Comparison of ENCODE assay signal across 25 cellular contexts in the genomic region with DNA sequence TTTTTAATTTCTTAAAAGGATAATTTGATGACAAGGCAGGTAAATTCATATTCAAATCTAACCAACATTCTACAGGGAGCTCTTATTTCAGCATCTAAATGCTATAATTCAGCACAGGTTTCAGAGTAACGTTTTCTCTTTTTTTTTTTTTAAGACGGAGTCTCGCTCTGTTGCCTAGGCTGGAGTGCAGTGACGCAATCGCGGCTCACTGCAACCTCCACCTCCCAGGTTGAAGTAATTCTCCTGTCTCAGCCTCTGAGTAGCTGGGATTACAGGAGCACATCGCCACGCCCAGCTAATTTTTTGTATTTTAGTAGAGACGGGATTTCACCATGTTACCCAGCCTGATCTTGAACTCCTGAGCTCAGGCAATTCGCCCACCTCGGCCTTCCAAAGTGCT.
A peak's percentile ranks its signal among the peaks of the same experiment; 100 is the strongest.
DNase-seq lines count a peak whose midpoint lies in the region; ATAC-seq, FAIRE-seq and TF ChIP-seq lines count a peak whose summit lies in the region.
"Had no signal": no experiment of that assay in that cellular context is flagged by ENCODE, and none has a peak within 500 bp of the region (broad histone marks: within the 10 kb centered on the region; RNA-seq: fewer than 3 reads in every experiment).

No MANE protein-coding gene starts in this region.

- H3K14ac ChIP-seq in H1 (ENCODE audit: insufficient read length), result no peak overlapping the region

- no peak for TF ChIP-seq CTCF in A549 (IDR thresholded peaks at IDR 0.05)
- TF ChIP-seq CTCF in H1 (IDR thresholded peaks at IDR 0.05; ENCODE audit: control extremely low read depth in 1 of 3, insufficient read depth in 1 of 3, low read depth in 1 of 3, low read length in 3 of 3), result no peak

- H3K4ac ChIP-seq in H1 (replicated peaks; ENCODE audit: insufficient read length, low read depth, low read length), result no peak overlapping the region

- 93% methylated on average over 11 of the region's 11 CpGs for WGBS in A549 (ENCODE audit: missing lambda C conversion rate)
- WGBS in H1 (ENCODE audit: extremely low coverage in 1 of 2, insufficient coverage in 1 of 2, insufficient read length in 1 of 2, insufficient replicate concordance in 2 of 2, low coverage in 1 of 2, low lambda C conversion rate in 2 of 2, missing lambda C conversion rate in 1 of 2), 2 experiments, result 94% methylated on average over 11 of the region's 11 CpGs; no CpG with 5 or more reads in 1 of the 2 experiments

- TF ChIP-seq EP300 in A549 (IDR thresholded peaks at IDR 0.05) (no peak), Ishikawa (IDR thresholded peaks at IDR 0.05; ENCODE audit: borderline replicate concordance) (no peak), H1 (IDR thresholded peaks at IDR 0.05; ENCODE audit: borderline replicate concordance in 1 of 2, low read depth in 2 of 2, low read length in 2 of 2) (no peak)

- no peak overlapping the region for H3K56ac ChIP-seq in H1 (replicated peaks; ENCODE audit: insufficient read length, low read depth, low read length)

- no peak overlapping the region for H2BK15ac ChIP-seq in H1 (ENCODE audit: low read length)

- POLR2A ChIA-PET in A549 (lab: Yijun Ruan, JAX), result no interaction called here
- POLR2A ChIA-PET in H1 (lab: Charles Lee; ENCODE audit: partially characterized antibody), result no interaction called here

- CTCF ChIA-PET in A549 (lab: Yijun Ruan, JAX) (interaction anchor here (0.7 kb wide), 1 partner anchor 85 kb away, joined by 4 read pairs; no protein-coding TSS in a partner anchor), H1 (lab: Charles Lee; ENCODE audit: partially characterized antibody) (interaction anchor here (0.6 kb wide), 2 partner anchors 41 to 1926 kb away, joined by 3 read pairs; no protein-coding TSS in a partner anchor)

- ATAC-seq in A549, result no peak
- ATAC-seq: GM12878 had no signal

- H4K8ac ChIP-seq in H1 (ENCODE audit: extremely low read depth, insufficient read depth, low read length), result no peak overlapping the region

- H3K36me3 ChIP-seq in H1 (ENCODE audit: control insufficient read depth in 2 of 4, insufficient read depth in 4 of 4, low read length in 3 of 4), result no peaks in the 10 kb centered on the region; a peak in 1 of 8 replicates
- H3K36me3 ChIP-seq: BE2C had no signal

- FAIRE-seq in A549 (lab: Jason Lieb, UNC) (no peak), H1 (lab: Jason Lieb, UNC) (no peak)
- FAIRE-seq: GM12878, GM12892, GM18507 had no signal

- no peak overlapping the region for H2BK120ac ChIP-seq in H1 (replicated peaks; ENCODE audit: low read depth, low read length)

- H4K20me1 ChIP-seq in H1 (replicated peaks in 1 of 2; ENCODE audit: control insufficient read depth in 1 of 2, insufficient read depth in 2 of 2, low read length in 2 of 2), result peaks cover 2 to 3% of the 10 kb centered on the region in 2 experiments

- H4K5ac ChIP-seq in H1 (ENCODE audit: insufficient read length, low read depth, low read length), result no peak overlapping the region

- H3K27ac ChIP-seq in A549, result no peak overlapping the region
- H3K27ac ChIP-seq in H1 (ENCODE audit: low read depth, low read length), result no peak overlapping the region
- H3K27ac ChIP-seq: 22Rv1, BLaER1 had no signal

- H2AFZ ChIP-seq in H1 (ENCODE audit: low read length), result no peak overlapping the region

- H3K18ac ChIP-seq in H1 (ENCODE audit: extremely low read depth, low read length), result no peak overlapping the region

- no peak overlapping the region for H4K91ac ChIP-seq in H1 (replicated peaks; ENCODE audit: insufficient read length, low read length)

- no peaks in the 10 kb centered on the region for H3K23me2 ChIP-seq in H1 (ENCODE audit: low read depth, low read length)

- no peak overlapping the region for H3K9ac ChIP-seq in H1 (replicated peaks in 1 of 4; ENCODE audit: extremely low read depth in 1 of 4, low read depth in 3 of 4, low read length in 3 of 4)
- H3K9ac ChIP-seq: BLaER1 had no signal

- no peaks in the 10 kb centered on the region; the same call in 1 of the 2 replicates for H3K79me1 ChIP-seq in H1 (ENCODE audit: low read depth, low read length)

- no peak overlapping the region for H2AK5ac ChIP-seq in H1 (ENCODE audit: low read depth, low read length)

- H3K4me1 ChIP-seq in A549, result peaks cover 6% of the 10 kb centered on the region; the same call in 2 of the 3 replicates
- H3K4me1 ChIP-seq in H1 (replicated peaks in 1 of 4; ENCODE audit: control insufficient read depth in 3 of 4, insufficient read depth in 4 of 4, low read length in 3 of 4), result no peaks in the 10 kb centered on the region
- H3K4me1 ChIP-seq: BE2C, BLaER1 had no signal

- H3K9me3 ChIP-seq in A549, result no peaks in the 10 kb centered on the region
- no peaks in the 10 kb centered on the region for H3K9me3 ChIP-seq in H1 (ENCODE audit: insufficient read depth in 2 of 2, low read depth in 1 of 2, low read length in 1 of 2)
- H3K9me3 ChIP-seq: BE2C, BLaER1 had no signal

- no peak for TF ChIP-seq RAD21 in A549 (conservative IDR thresholded peaks at IDR 0.05 in 1 of 2, IDR thresholded peaks at IDR 0.05 in 1 of 2)
- TF ChIP-seq RAD21 in Ishikawa (IDR thresholded peaks at IDR 0.05; ENCODE audit: low read depth), result no peak
- no peak for TF ChIP-seq RAD21 in H1 (IDR thresholded peaks at IDR 0.05 in 1 of 2, conservative IDR thresholded peaks at IDR 0.05 in 1 of 2; ENCODE audit: low read depth in 2 of 2, low read length in 2 of 2)

- H2BK5ac ChIP-seq in H1 (ENCODE audit: low read depth, low read length), result no peak overlapping the region

- no peak for TF ChIP-seq POLR2A in A549 (IDR thresholded peaks at IDR 0.05; ENCODE audit: low read length)
- TF ChIP-seq POLR2A in H1 (IDR thresholded peaks at IDR 0.05; ENCODE audit: control extremely low read depth in 1 of 2, low read depth in 2 of 2, low read length in 2 of 2), result no peak

- H3K79me2 ChIP-seq in H1 (ENCODE audit: control insufficient read depth in 1 of 2, insufficient read depth in 2 of 2, low read length in 2 of 2), result peaks cover 0 to 16% of the 10 kb centered on the region in 2 experiments; a peak in 2 of 4 replicates

- no peaks in the 10 kb centered on the region for H3K27me3 ChIP-seq in H1 (replicated peaks in 1 of 4; ENCODE audit: control insufficient read depth in 3 of 4, extremely low read depth in 1 of 4, insufficient read depth in 3 of 4, low read length in 3 of 4)
- H3K27me3 ChIP-seq: BE2C, BLaER1 had no signal

- H3K4me2 ChIP-seq in A549 (no peak overlapping the region), H1 (ENCODE audit: insufficient read depth in 1 of 2, low read depth in 2 of 2, low read length in 2 of 2) (no peak overlapping the region)
- H3K4me2 ChIP-seq: BLaER1 had no signal

- H3K4me3 ChIP-seq in A549, result no peak overlapping the region
- no peak overlapping the region for H3K4me3 ChIP-seq in H1 (ENCODE audit: extremely low read depth in 1 of 4, insufficient read depth in 2 of 4, low read depth in 3 of 4, low read length in 4 of 4)
- H3K4me3 ChIP-seq: BLaER1, GM12878 had no signal

- DNase-seq in A549 (ENCODE audit: low read depth in 1 of 2, low spot score in 1 of 2) (no peak), H1 (ENCODE audit: low read depth in 1 of 2, low spot score in 2 of 2) (no peak), NCI-H1436 (lab: John Stamatoyannopoulos, UW) (no peak), posterior cingulate gyrus (no peak), NCI-H2081 treated with DMSO at 0.1 percent for 48 hours (lab: John Stamatoyannopoulos, UW) (no peak)
- DNase-seq: ACHN; BE2C; C1 segment of cervical spinal cord; CD4-positive, alpha-beta memory T cell; CD4-positive, CD25-positive, alpha-beta regulatory T cell; CD8-positive, alpha-beta memory T cell; COR-L47; DMS 273 treated with DMSO at 0.1 percent for 48 hours; DMS153; DMS53; DMS79; DND-41; EL; GDM1 had no signal

- no peak overlapping the region for H2BK12ac ChIP-seq in H1 (ENCODE audit: low read depth, low read length)

- intact Hi-C loops in posterior cingulate gyrus (cut with DNase I), result loop anchor here (10.0 kb wide), 1 partner anchor 65 kb away; a partner anchor contains a TSS

- no peak overlapping the region for H3K23ac ChIP-seq in H1 (ENCODE audit: insufficient read length)

- no peak overlapping the region for H2BK20ac ChIP-seq in H1 (ENCODE audit: low read length)

TF ChIP-seq in A549, 52 proteins besides CTCF, POLR2A, EP300 and RAD21:
- TF ChIP-seq ZC3H11A (IDR thresholded peaks at IDR 0.05) (no peak), CEBPB (IDR thresholded peaks at IDR 0.05) (peak; percentile 12 to 43; a peak in 1 of 4 replicates)

TF ChIP-seq in Ishikawa, 13 proteins besides CTCF, POLR2A, EP300 and RAD21:
- TF ChIP-seq NFIC (IDR thresholded peaks at IDR 0.05) (no peak), CEBPB (IDR thresholded peaks at IDR 0.05) (peak; percentile 40; the same call in 1 of the 2 replicates), TCF12 (IDR thresholded peaks at IDR 0.05; ENCODE audit: low read depth) (no peak)

TF ChIP-seq in H1, 55 proteins besides CTCF, POLR2A, EP300 and RAD21:
- TF ChIP-seq CBX8 (IDR thresholded peaks at IDR 0.05; ENCODE audit: borderline replicate concordance, low read depth, low read length), result no peak
- peak; percentile 65; the same call in 1 of the 2 replicates for TF ChIP-seq CEBPB (IDR thresholded peaks at IDR 0.05; ENCODE audit: low read depth, low read length)
- no peak for TF ChIP-seq JUND (IDR thresholded peaks at IDR 0.05; ENCODE audit: low read length)
- no peak for TF ChIP-seq SUZ12 (IDR thresholded peaks at IDR 0.05; ENCODE audit: low read length)
TF ChIP-seq in H1: peak in this region for 1.
